ENCODE assay signal across 8 cellular contexts in genomic region chr6:30716879-30717128, GRCh38. TPM values are rescaled to one million over a fixed set of nuclear protein-coding genes. Genes with fewer than 3 reads are reported as not detected.
A peak's percentile ranks its signal among the peaks of the same experiment; 100 is the strongest.
DNase-seq lines count a peak whose midpoint lies in the region; ATAC-seq and TF ChIP-seq lines count a peak whose summit lies in the region.

No MANE protein-coding gene starts in this region.

- no peak for DNase-seq in AG09309 (ENCODE audit: low read depth)
- no peak for DNase-seq in Karpas-422
- no peak for DNase-seq in coronary artery (ENCODE audit: low spot score)
- DNase-seq in naive thymus-derived CD8-positive, alpha-beta T cell: no peak
- DNase-seq in GOT3 (lab: John Stamatoyannopoulos, UW): no peak
- DNase-seq in left lobe of liver (ENCODE audit: low spot score): no peak
- DNase-seq in HUDEP-2 (lab: John Stamatoyannopoulos, UW; ENCODE audit: unreplicated experiment in 76 of 76): no peak

- peaks cover 35 to 59% (median 57%) of the 10 kb centered on the region in 4 donors for H3K4me1 Mint-ChIP-seq in naive thymus-derived CD8-positive, alpha-beta T cell

- peak overlapping the region; percentile 97 to 100 (median 99) for H3K27ac Mint-ChIP-seq in naive thymus-derived CD8-positive, alpha-beta T cell

- H3K9me3 Mint-ChIP-seq in naive thymus-derived CD8-positive, alpha-beta T cell: no peaks in the 10 kb centered on the region

- H3K9ac ChIP-seq in Karpas-422 (ENCODE audit: low read length): peak overlapping the region; percentile 87

- no peaks in the 10 kb centered on the region for H3K9me3 ChIP-seq in Karpas-422 (ENCODE audit: low read length)

- no peak overlapping the region; the same call in 1 of the 2 replicates for H2AFZ ChIP-seq in Karpas-422 (ENCODE audit: low read length)

- peaks cover 28% of the 10 kb centered on the region for H3K4me1 ChIP-seq in Karpas-422 (ENCODE audit: low read length)

- no peaks in the 10 kb centered on the region for H3K27me3 Mint-ChIP-seq in naive thymus-derived CD8-positive, alpha-beta T cell

- H3K9me2 ChIP-seq in Karpas-422 (replicated peaks; ENCODE audit: insufficient read depth, low read length): no peaks in the 10 kb centered on the region

- no peaks in the 10 kb centered on the region for H3K27me3 ChIP-seq in Karpas-422 (ENCODE audit: low read length)

- H3K27ac ChIP-seq in Karpas-422 (ENCODE audit: low read length) (peak overlapping the region; percentile 89), coronary artery (peak overlapping the region; percentile 76 to 95)

- no peak for TF ChIP-seq CTCF in AG09309 (IDR thresholded peaks at IDR 0.05; ENCODE audit: control insufficient read depth, insufficient read depth, low read depth, low read length, missing control alignments)
- TF ChIP-seq CTCF in coronary artery (IDR thresholded peaks at IDR 0.05): no peak

- no peak for ATAC-seq in naive thymus-derived CD8-positive, alpha-beta T cell
- ATAC-seq in left lobe of liver (no peak), GM18511 (IDR thresholded peaks at IDR 0.05; ENCODE audit: unreplicated experiment) (no peak)

- H3K4me3 ChIP-seq in AG09309 (ENCODE audit: control insufficient read depth, low read depth, low read length) (peak overlapping the region; percentile 79), Karpas-422 (ENCODE audit: low read length) (peak overlapping the region; percentile 89), coronary artery (peak overlapping the region; percentile 85)

- POLR2A ChIA-PET in naive thymus-derived CD8-positive, alpha-beta T cell (lab: Charles Lee): interaction anchor here (0.6 to 14.3 kb wide), 22 partner anchors 11 to 650 kb away, joined by 3 to 594 read pairs (median 5); partner anchors contain the start of genes ABCF1, DHX16, GNL1 and MRPS18B

- H3K79me2 ChIP-seq in Karpas-422 (ENCODE audit: low read length): peaks cover 43% of the 10 kb centered on the region

- H3K4me2 ChIP-seq in Karpas-422 (ENCODE audit: low read depth, low read length, poor library complexity, severe bottlenecking): peak overlapping the region; percentile 98

- peaks cover 14% of the 10 kb centered on the region for H3K36me3 ChIP-seq in Karpas-422 (ENCODE audit: insufficient read depth, low read length)

- peaks cover 4% of the 10 kb centered on the region for H4K20me1 ChIP-seq in Karpas-422 (ENCODE audit: insufficient read depth, low read depth, low read length)

- H3K4me3 Mint-ChIP-seq in naive thymus-derived CD8-positive, alpha-beta T cell: peak overlapping the region; percentile 87 to 99 (median 97)

- H3K36me3 Mint-ChIP-seq in naive thymus-derived CD8-positive, alpha-beta T cell: peaks cover 0 to 40% (median 24%) of the 10 kb centered on the region in 3 donors

RNA-seq across cellular contexts. Expression of gene MDC1, which starts 0.3 kb away (rescaled TPM):
- total RNA-seq in Karpas-422 (2014; rRNA removed; shearing (Covaris generic); ENCODE audit: low replicate concordance): 9.4 and 11.0 TPM in 2 replicates
- 10 to 100 TPM; 50.8 to 54.9 TPM for total RNA-seq in naive thymus-derived CD8-positive, alpha-beta T cell
- 1 to 10 TPM; 1.3 to 6.3 (median 2.8) TPM for polyA plus RNA-seq in naive thymus-derived CD8-positive, alpha-beta T cell
- 13.7 TPM for total RNA-seq in left lobe of liver

RNA-seq across cellular contexts. Expression of gene TUBB, which starts 3.3 kb away (rescaled TPM):
- 403 and 427 TPM in 2 replicates for total RNA-seq in Karpas-422 (2014; rRNA removed; shearing (Covaris generic); ENCODE audit: low replicate concordance)
- total RNA-seq in naive thymus-derived CD8-positive, alpha-beta T cell: 100 to 1,000 TPM; 171 to 187 TPM
- polyA plus RNA-seq in naive thymus-derived CD8-positive, alpha-beta T cell: 100 to 1,000 TPM in 1 of 3 donors, 10 to 100 TPM in 2; 79.2 to 116 (median 83.3) TPM
- 219 TPM for total RNA-seq in left lobe of liver

RNA-seq across cellular contexts. Expression of gene FLOT1, which starts 25.7 kb away (rescaled TPM):
- 58.2 and 103 TPM in 2 replicates for total RNA-seq in Karpas-422 (2014; rRNA removed; shearing (Covaris generic); ENCODE audit: low replicate concordance)
- 10 to 100 TPM; 74.1 to 79.8 TPM for total RNA-seq in naive thymus-derived CD8-positive, alpha-beta T cell
- polyA plus RNA-seq in naive thymus-derived CD8-positive, alpha-beta T cell: 10 to 100 TPM; 76.0 to 98.4 (median 78.4) TPM
- 45.9 TPM for total RNA-seq in left lobe of liver

RNA-seq across cellular contexts. Expression of gene NRM, which starts 26.0 kb away (rescaled TPM):
- total RNA-seq in Karpas-422 (2014; rRNA removed; shearing (Covaris generic); ENCODE audit: low replicate concordance): 16.9 and 38.1 TPM in 2 replicates
- total RNA-seq in naive thymus-derived CD8-positive, alpha-beta T cell: 1 to 10 TPM; 2.4 TPM
- 1 to 10 TPM; 3.7 to 5.4 (median 5.4) TPM for polyA plus RNA-seq in naive thymus-derived CD8-positive, alpha-beta T cell
- 1.8 TPM for total RNA-seq in left lobe of liver

RNA-seq across cellular contexts. Expression of gene IER3, which starts 27.5 kb away (rescaled TPM):
- total RNA-seq in Karpas-422 (2014; rRNA removed; shearing (Covaris generic); ENCODE audit: low replicate concordance): 0.19 and 0.54 TPM in 2 replicates
- total RNA-seq in naive thymus-derived CD8-positive, alpha-beta T cell: 10 to 100 TPM; 16.0 to 17.0 TPM
- 1 to 10 TPM in 2 of 3 donors, under 1 TPM in 1; 0.58 to 1.8 (median 1.5) TPM for polyA plus RNA-seq in naive thymus-derived CD8-positive, alpha-beta T cell
- total RNA-seq in left lobe of liver: 5.8 TPM
